ENCODE assay signal across 23 cellular contexts in the genomic region with DNA sequence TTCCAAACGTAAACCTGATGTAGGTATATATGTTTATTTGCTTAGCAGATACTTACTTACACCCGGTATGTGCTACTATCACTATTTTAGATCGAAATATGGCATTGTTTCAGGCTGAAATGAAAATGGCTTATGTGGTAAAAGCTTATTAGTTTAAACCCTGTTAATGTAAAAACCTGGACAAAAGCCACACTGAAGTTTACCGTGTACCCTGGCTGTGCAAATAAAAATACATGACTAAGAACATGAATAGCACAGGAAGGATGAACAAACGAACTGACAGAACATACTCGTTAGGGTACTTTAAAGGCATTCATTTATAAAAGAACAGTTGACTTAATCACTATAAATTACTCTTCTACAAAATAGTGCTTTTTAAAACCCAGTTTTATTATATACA. TPM values are rescaled to one million over a fixed set of nuclear protein-coding genes. Genes with fewer than 3 reads are reported as not detected.
A peak's percentile ranks its signal among the peaks of the same experiment; 100 is the strongest.
DNase-seq lines count a peak whose midpoint lies in the region; ATAC-seq and TF ChIP-seq lines count a peak whose summit lies in the region.
"Had no signal": no experiment of that assay in that cellular context is flagged by ENCODE, and none has a peak within 500 bp of the region (broad histone marks: within the 10 kb centered on the region; RNA-seq: fewer than 3 reads in every experiment).

No MANE protein-coding gene starts in this region.

- TF ChIP-seq CTCF in RWPE2 (IDR thresholded peaks at IDR 0.05; ENCODE audit: poor library complexity, severe bottlenecking) (no peak), prostate gland (IDR thresholded peaks at IDR 0.05) (no peak)

- H3K27ac ChIP-seq in RWPE2 (ENCODE audit: poor library complexity, severe bottlenecking) (no peak overlapping the region), prostate gland (no peak overlapping the region), caudate nucleus (ENCODE audit: low read depth, low read length) (no peak overlapping the region)
- H3K27ac ChIP-seq: BLaER1, RWPE1 had no signal

- H3K9me3 ChIP-seq in RWPE2 (ENCODE audit: severe bottlenecking) (no peaks in the 10 kb centered on the region), prostate gland (no peaks in the 10 kb centered on the region)
- H3K9me3 ChIP-seq: SK-N-SH had no signal

- 33% methylated on average over 6 of the region's 6 CpGs for WGBS in prostate gland

- peaks cover 3% of the 10 kb centered on the region for H3K27me3 ChIP-seq in RWPE2 (ENCODE audit: insufficient read depth, poor library complexity, severe bottlenecking)
- peaks cover 7% of the 10 kb centered on the region for H3K27me3 ChIP-seq in prostate gland (replicated peaks; ENCODE audit: insufficient read depth)
- H3K27me3 ChIP-seq: BLaER1 had no signal

- intact Hi-C loops in prostate gland (cut with DNase I): no loop called here

- TF ChIP-seq POLR2A in prostate gland (IDR thresholded peaks at IDR 0.05): no peak

- ATAC-seq in HG03432 (IDR thresholded peaks at IDR 0.05; ENCODE audit: unreplicated experiment): peak; percentile 55
- peak; percentile 88 for ATAC-seq in RWPE2 (ENCODE audit: low read depth)

- peaks cover 9% of the 10 kb centered on the region for H3K4me1 ChIP-seq in RWPE2 (ENCODE audit: insufficient read depth, poor library complexity, severe bottlenecking)
- H3K4me1 ChIP-seq in prostate gland (replicated peaks): no peaks in the 10 kb centered on the region
- H3K4me1 ChIP-seq: BLaER1 had no signal

- H3K36me3 ChIP-seq in RWPE2 (ENCODE audit: low read depth) (no peaks in the 10 kb centered on the region), prostate gland (no peaks in the 10 kb centered on the region)
- H3K36me3 ChIP-seq: BLaER1 had no signal

- H3K4me3 ChIP-seq in RWPE2 (ENCODE audit: severe bottlenecking) (no peak overlapping the region), prostate gland (no peak overlapping the region)
- H3K4me3 ChIP-seq: BLaER1 had no signal

- DNase-seq in DMS153 treated with DMSO at 0.1 percent for 48 hours (lab: John Stamatoyannopoulos, UW; ENCODE audit: unreplicated experiment): peak; percentile 21
- no peak for DNase-seq in RWPE2 (ENCODE audit: low spot score)
- DNase-seq in prostate gland (ENCODE audit: low spot score): peak; percentile 25
- no peak for DNase-seq in HuH-7.5 (ENCODE audit: low spot score)
- no peak for DNase-seq in caudate nucleus (lab: John Stamatoyannopoulos, UW)
- no peak for DNase-seq in NCI-H128 (lab: John Stamatoyannopoulos, UW; ENCODE audit: unreplicated experiment)
- DNase-seq: CD4-positive, alpha-beta T cell; COR-L47; GDM1; KG1; MV-4-11; NCI-H1105 treated with DMSO at 0.1 percent for 48 hours; NCI-H1694; NCI-H2081; NCI-H2171; NCI-H345; NCI-H524; SIG-M5; SK-N-SH had no signal

RNA-seq across cellular contexts. Expression of a gene that starts 6.6 kb away (rescaled TPM):
- total RNA-seq in prostate gland: 1 to 10 TPM; 1.5 to 8.0 TPM
- total RNA-seq: CD4-positive, alpha-beta T cell; T-helper 2 cell treated with Interferon-gamma antibody and Interleukin-4, amounts not matched to agents 100 ng/mL and 5 ng/mL, for 36 hours had no signal

Comparison
In these comparisons a context has a peak if more than half of its experiments do, and no peak if none do; other contexts are left out.
1. DNase-seq: peak in DMS153 treated with DMSO at 0.1 percent for 48 hours (single experiment) and prostate gland (single experiment); none in RWPE2 (single experiment), HuH-7.5 (single experiment), caudate nucleus (0 of 61) and NCI-H128 (single experiment).